ENCODE assay signal across 9 cellular contexts in genomic region chr10:5584895-5585516, GRCh38.
DNase-seq lines count a peak whose midpoint lies in the region; ATAC-seq, FAIRE-seq and TF ChIP-seq lines count a peak whose summit lies in the region.
"Had no signal": no experiment of that assay in that cellular context is flagged by ENCODE, and none has a peak within 500 bp of the region (broad histone marks: within the 10 kb centered on the region; RNA-seq: fewer than 3 reads in every experiment).

No MANE protein-coding gene starts in this region.

- H3K4me1 ChIP-seq in PC-9 (replicated peaks; ENCODE audit: insufficient read depth) (peaks cover 86% of the 10 kb centered on the region), Karpas-422 (ENCODE audit: low read length) (peaks cover 38% of the 10 kb centered on the region)

- H3F3A ChIP-seq in PC-9 (ENCODE audit: insufficient read depth, low read depth) = peaks cover 65% of the 10 kb centered on the region

- no peaks in the 10 kb centered on the region for H3K9me3 Mint-ChIP-seq in immature natural killer cell

- CTCF ChIA-PET in PC-9 (lab: Charles Lee) = interaction anchor here (0.6 to 1.6 kb wide), 5 partner anchors 20 to 71 kb away, joined by 3 to 9 read pairs (median 4); no protein-coding TSS in a partner anchor

- BruUV-seq in PC-9 (replicated peaks; lab: Mats Ljungman, UMichigan) = no TSS peak

- H3K4me2 ChIP-seq in PC-9 (peak overlapping the region; percentile 76), Karpas-422 (ENCODE audit: low read depth, low read length, poor library complexity, severe bottlenecking) (no peak overlapping the region)

- no peak overlapping the region for H3K27ac Mint-ChIP-seq in immature natural killer cell
- H3K27ac Mint-ChIP-seq: naive B cell had no signal

- TF ChIP-seq CTCF in PC-9 (conservative IDR thresholded peaks at IDR 0.05) = no peak

- no peaks in the 10 kb centered on the region for H3K4me1 Mint-ChIP-seq in immature natural killer cell

- H3K36me3 ChIP-seq in PC-9 (ENCODE audit: low read depth) (no peaks in the 10 kb centered on the region), Karpas-422 (ENCODE audit: insufficient read depth, low read length) (no peaks in the 10 kb centered on the region)

- H2AFZ ChIP-seq in PC-9 (no peak overlapping the region), Karpas-422 (ENCODE audit: low read length) (no peak overlapping the region)

- POLR2A ChIA-PET in PC-9 (lab: Charles Lee; ENCODE audit: unreplicated experiment) = interaction anchor here (0.6 to 1.1 kb wide), 6 partner anchors 9 to 390 kb away, joined by 3 to 7 read pairs (median 5); no protein-coding TSS in a partner anchor

- H3K9me3 ChIP-seq in PC-9 (ENCODE audit: insufficient read depth, low read depth) (0 out of 2 replicates have a peak, but pooled peaks cover 5% of the 10 kb centered on the region), Karpas-422 (ENCODE audit: low read length) (no peaks in the 10 kb centered on the region)

- H3K27ac ChIP-seq in PC-9 (peak overlapping the region; percentile 99), Karpas-422 (ENCODE audit: low read length) (no peak overlapping the region)

- H3K79me2 ChIP-seq in PC-9 (ENCODE audit: low read depth) (no peaks in the 10 kb centered on the region), Karpas-422 (ENCODE audit: low read length) (no peaks in the 10 kb centered on the region)

- H3K9ac ChIP-seq in Karpas-422 (ENCODE audit: low read length) = no peak overlapping the region

- H3K4me3 ChIP-seq in PC-9 (no peak overlapping the region), Karpas-422 (ENCODE audit: low read length) (no peak overlapping the region)

- H3K36me3 Mint-ChIP-seq in immature natural killer cell = no peaks in the 10 kb centered on the region
- H3K36me3 Mint-ChIP-seq: naive B cell had no signal

- no peaks in the 10 kb centered on the region for H3K9me2 ChIP-seq in PC-9 (ENCODE audit: insufficient read depth)
- H3K9me2 ChIP-seq in Karpas-422 (replicated peaks; ENCODE audit: insufficient read depth, low read length) = no peaks in the 10 kb centered on the region

- H3K27me3 Mint-ChIP-seq in immature natural killer cell (ENCODE audit: low read depth in 3 of 3) = peaks cover 0 to 5% (median 2%) of the 10 kb centered on the region in 3 donors

- intact Hi-C loops in PC-9 (cut with micrococcal nuclease; ENCODE audit: unreplicated experiment) = loop anchor here (1.0 kb wide), 4 partner anchors 27 to 119 kb away; no protein-coding TSS in a partner anchor

- peak; percentile 61 for ATAC-seq in GM21723 (IDR thresholded peaks at IDR 0.05; ENCODE audit: unreplicated experiment)

- DNase-seq in EH (ENCODE audit: low read depth) (peak; percentile 98), PC-9 (peak; percentile 91 to 98), islet precursor cell (peak; percentile 99), immature natural killer cell (no peak), GM12891 (ENCODE audit: insufficient read length, low spot score) (no peak), Karpas-422 (no peak), NCI-H128 (lab: John Stamatoyannopoulos, UW; ENCODE audit: unreplicated experiment) (no peak)
- DNase-seq: naive B cell had no signal

- H3K4me3 Mint-ChIP-seq in immature natural killer cell = no peak overlapping the region

- FAIRE-seq in GM12891 (lab: Jason Lieb, UNC) = no peak

- H3K27me3 ChIP-seq in PC-9 (ENCODE audit: insufficient read depth, low read depth) = no peaks in the 10 kb centered on the region
- H3K27me3 ChIP-seq in Karpas-422 (ENCODE audit: low read length) = no peaks in the 10 kb centered on the region

- no peaks in the 10 kb centered on the region for H4K20me1 ChIP-seq in PC-9 (ENCODE audit: insufficient read depth)
- H4K20me1 ChIP-seq in Karpas-422 (ENCODE audit: insufficient read depth, low read depth, low read length) = no peaks in the 10 kb centered on the region

- no peak for TF ChIP-seq POLR2A in GM12891 (IDR thresholded peaks at IDR 0.05; ENCODE audit: low read depth, low read length)

TF ChIP-seq in GM12891, 5 proteins besides CTCF, POLR2A, EP300 and RAD21:
- TF ChIP-seq SPI1 (IDR thresholded peaks at IDR 0.05; ENCODE audit: low read depth, low read length) (no peak), TAF1 (IDR thresholded peaks at IDR 0.05; ENCODE audit: low read depth, low read length) (no peak), PAX5 (IDR thresholded peaks at IDR 0.05; ENCODE audit: insufficient read depth, low read length, severe bottlenecking) (no peak), POU2F2 (IDR thresholded peaks at IDR 0.05; ENCODE audit: low read depth, low read length) (no peak), POLR2AphosphoS5 (IDR thresholded peaks at IDR 0.05; ENCODE audit: low read depth, low read length) (no peak)
TF ChIP-seq in GM12891: peak in this region for 0.

Comparison
In these comparisons a context has a peak if more than half of its experiments do, and no peak if none do; other contexts are left out.
1. DNase-seq: peak in EH (single experiment), PC-9 (2 of 2) and islet precursor cell (single experiment); none in immature natural killer cell (0 of 3), GM12891 (single experiment), Karpas-422 (single experiment) and NCI-H128 (single experiment).